16 cellular contexts compared by ENCODE assay signal in genomic region chr4:45072981-45073380, GRCh38.
"Had no signal": no experiment of that assay in that cellular context is flagged by ENCODE, and none has a peak within 500 bp of the region (broad histone marks: within the 10 kb centered on the region; RNA-seq: fewer than 3 reads in every experiment).

No MANE protein-coding gene starts in this region.

- H3K27me3 ChIP-seq: gastroesophageal sphincter, heart left ventricle, left lung, tibial artery had no signal

- H3K36me3 ChIP-seq: gastroesophageal sphincter, heart left ventricle, left lung, tibial artery had no signal

- DNase-seq: activated CD4-positive, alpha-beta T cell treated with anti-CD3 and anti-CD28 coated beads for 1 hour; activated CD4-positive, alpha-beta T cell treated with anti-CD3 and anti-CD28 coated beads, Interleukin-2, amount 50 U/mL, for 4 hours; activated gamma-delta T cell treated with Interleukin-2 at 50 U/mL for 16 hours; activated T-cell treated with anti-CD3 and anti-CD28 coated beads, Interleukin-2, amount 50 U/mL, for 72 hours; amniotic stem cell; effector CD4-positive, alpha-beta T cell; heart left ventricle; left lung; naive B cell; stimulated activated CD4-positive, alpha-beta T cell treated with anti-CD3 and anti-CD28 coated beads, Interleukin-12 subunit alpha, Interleukin-12 subunit beta, amount 100 ng/mL, for 4 hours; stimulated activated CD4-positive, alpha-beta T cell treated with anti-CD3 and anti-CD28 coated beads, Interleukin-1b, Interleukin-23, amount 100 ng/mL, for 48 hours; stimulated activated CD8-positive, alpha-beta memory T cell treated with anti-CD3 and anti-CD28 coated beads, Interleukin-4, amount 100 ng/mL, for 48 hours; stimulated activated naive CD4-positive, alpha-beta T cell; tibial artery had no signal

- H3K9me3 ChIP-seq: gastroesophageal sphincter, heart left ventricle, left lung, tibial artery had no signal

- H3K4me1 ChIP-seq: gastroesophageal sphincter, heart left ventricle, left lung, tibial artery had no signal

- ATAC-seq: activated T-cell treated with anti-CD3 and anti-CD28 coated beads, Interleukin-2, amount 50 U/mL, for 72 hours; esophagus mucosa; gastroesophageal sphincter; heart left ventricle; left lung had no signal

- H3K4me3 ChIP-seq: gastroesophageal sphincter, heart left ventricle, left lung, tibial artery had no signal

- H3K27ac ChIP-seq: gastroesophageal sphincter, heart left ventricle, left lung, tibial artery had no signal
